8 cellular contexts compared by ENCODE assay signal in genomic region chr15:90530250-90531051, GRCh38. TPM values are rescaled to one million over a fixed set of nuclear protein-coding genes. Genes with fewer than 3 reads are reported as not detected.
DNase-seq lines count a peak whose midpoint lies in the region; ATAC-seq and TF ChIP-seq lines count a peak whose summit lies in the region.

No MANE protein-coding gene starts in this region.

- no peaks in the 10 kb centered on the region for H3K27me3 Mint-ChIP-seq in activated T-cell treated with anti-CD3 and anti-CD28 coated beads, Interleukin-2, amount 50 U/mL, for 72 hours (ENCODE audit: low read depth)

- H3K27ac Mint-ChIP-seq in activated T-cell treated with anti-CD3 and anti-CD28 coated beads, Interleukin-2, amount 50 U/mL, for 72 hours = peak overlapping the region; percentile 84

- H3K27ac ChIP-seq in esophagus squamous epithelium (peak overlapping the region; percentile 92 to 99 (median 96)), substantia nigra (ENCODE audit: low read depth, low read length, poor library complexity, severe bottlenecking) (peak overlapping the region; percentile 78)

- H3K36me3 Mint-ChIP-seq in activated T-cell treated with anti-CD3 and anti-CD28 coated beads, Interleukin-2, amount 50 U/mL, for 72 hours (ENCODE audit: insufficient read depth in 2 of 2) = peaks cover 5% of the 10 kb centered on the region in 2 donors

- TF ChIP-seq CTCF in esophagus squamous epithelium (IDR thresholded peaks at IDR 0.05) = no peak

- H3K27me3 ChIP-seq in esophagus squamous epithelium = no peaks in the 10 kb centered on the region

- peak overlapping the region; percentile 93 to 97 for H3K4me3 Mint-ChIP-seq in activated T-cell treated with anti-CD3 and anti-CD28 coated beads, Interleukin-2, amount 50 U/mL, for 72 hours

- DNase-seq in NCI-H1105 treated with DMSO at 0.1 percent for 48 hours (lab: John Stamatoyannopoulos, UW) = peak; percentile 4
- DNase-seq in NCI-H1105 (lab: John Stamatoyannopoulos, UW) = no peak
- peak; percentile 37 for DNase-seq in NCI-H2171 treated with DMSO at 0.1 percent for 48 hours (lab: John Stamatoyannopoulos, UW)
- DNase-seq in activated T-cell treated with anti-CD3 and anti-CD28 coated beads, Interleukin-2, amount 50 U/mL, for 72 hours = peak; percentile 68 to 70
- no peak for DNase-seq in esophagus squamous epithelium (lab: John Stamatoyannopoulos, UW)
- peak; percentile 47 for DNase-seq in myocyte (ENCODE audit: low read depth)
- peak in 33 of 49 donors; percentile 11 to 72 (median 40) for DNase-seq in substantia nigra (lab: John Stamatoyannopoulos, UW)

- TF ChIP-seq POLR2A in esophagus squamous epithelium (IDR thresholded peaks at IDR 0.05) = no peak

- no peaks in the 10 kb centered on the region for H3K9me3 Mint-ChIP-seq in activated T-cell treated with anti-CD3 and anti-CD28 coated beads, Interleukin-2, amount 50 U/mL, for 72 hours

- WGBS in esophagus squamous epithelium, 2 donors = 0 to 1% methylated on average over 8 to 42 of the region's 76 CpGs

- intact Hi-C loops in esophagus squamous epithelium (cut with DNase I) = no loop called here

- peaks cover 20 to 54% (median 20%) of the 10 kb centered on the region in 3 donors for H3K4me1 ChIP-seq in esophagus squamous epithelium

- H3K4me1 Mint-ChIP-seq in activated T-cell treated with anti-CD3 and anti-CD28 coated beads, Interleukin-2, amount 50 U/mL, for 72 hours (ENCODE audit: low read depth) = peaks cover 47% of the 10 kb centered on the region

- ATAC-seq in HG02840 (IDR thresholded peaks at IDR 0.05; ENCODE audit: low FRiP score, unreplicated experiment) = peak; percentile 30
- peak; percentile 58 to 63 for ATAC-seq in activated T-cell treated with anti-CD3 and anti-CD28 coated beads, Interleukin-2, amount 50 U/mL, for 72 hours (replicated peaks in 1 of 2)

- H3K4me3 ChIP-seq in esophagus squamous epithelium = peak overlapping the region; percentile 58 to 97 (median 77)

- no peaks in the 10 kb centered on the region for H3K9me3 ChIP-seq in esophagus squamous epithelium

- no peaks in the 10 kb centered on the region for H3K36me3 ChIP-seq in esophagus squamous epithelium

RNA-seq across cellular contexts. Expression of gene CRTC3, which starts 0.7 kb away (rescaled TPM):
- 10 to 100 TPM; 73.2 to 77.3 TPM for total RNA-seq in activated T-cell treated with anti-CD3 and anti-CD28 coated beads, Interleukin-2, amount 50 U/mL, for 72 hours
- total RNA-seq in esophagus squamous epithelium (10 to 100 TPM; 10.0 to 33.0 (median 13.3) TPM), myocyte (17.6 and 19.1 TPM in 2 replicates)
- polyA plus RNA-seq in myocyte (2012) = 23.8 TPM

Comparison
In these comparisons a context has a peak if more than half of its experiments do, and no peak if none do; other contexts are left out.
1. DNase-seq: peak in NCI-H1105 treated with DMSO at 0.1 percent for 48 hours (single experiment), NCI-H2171 treated with DMSO at 0.1 percent for 48 hours (single experiment), activated T-cell treated with anti-CD3 and anti-CD28 coated beads, Interleukin-2, amount 50 U/mL, for 72 hours (2 of 2), myocyte (single experiment) and substantia nigra (33 of 49); none in NCI-H1105 (single experiment) and esophagus squamous epithelium (single experiment).